Comparison of ENCODE assay signal across 13 cellular contexts in the genomic region with DNA sequence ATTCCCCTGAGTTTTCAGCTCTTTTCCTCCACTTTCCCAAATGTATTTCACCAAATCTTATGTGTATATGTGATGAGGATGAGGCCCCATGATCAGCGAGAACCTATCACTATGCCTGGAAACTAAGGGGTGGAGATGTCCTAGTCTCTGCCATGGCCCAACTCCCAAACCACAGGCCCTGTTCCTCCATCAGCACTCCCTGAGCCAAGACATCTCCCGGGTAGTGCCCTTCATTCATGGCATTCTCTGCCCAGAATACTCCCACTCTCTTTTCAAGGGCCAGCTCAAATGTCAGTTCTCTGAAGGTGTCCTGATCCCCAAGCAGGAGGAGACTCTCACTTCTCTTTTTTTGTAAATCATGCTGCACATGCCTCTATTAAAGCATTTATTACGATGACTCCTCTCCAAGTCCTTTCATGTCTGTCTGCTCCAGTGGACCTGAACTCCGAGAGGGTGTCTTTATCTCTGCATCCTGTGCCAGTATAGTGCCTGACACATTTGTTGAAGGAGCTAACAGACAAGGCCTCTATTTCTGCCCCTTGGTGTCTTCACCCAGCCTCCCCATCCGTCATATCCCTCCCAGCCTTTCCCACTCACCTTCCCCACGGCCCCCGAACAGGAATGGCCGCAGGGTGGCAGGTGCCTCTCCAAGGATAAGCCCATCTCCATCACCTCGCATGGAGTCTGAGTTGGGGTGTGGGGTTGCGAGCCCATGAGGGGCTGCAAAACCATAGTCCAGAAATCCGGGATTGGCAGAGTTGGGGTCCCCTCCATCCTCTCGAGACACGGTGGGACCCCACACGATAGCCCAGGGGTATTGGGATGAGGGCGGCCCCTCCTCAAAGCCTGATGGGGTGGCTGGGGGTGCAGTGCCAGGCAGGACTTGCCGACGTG. TPM values are rescaled to one million over a fixed set of nuclear protein-coding genes. Genes with fewer than 3 reads are reported as not detected.
DNase-seq lines count a peak whose midpoint lies in the region; ATAC-seq, FAIRE-seq and TF ChIP-seq lines count a peak whose summit lies in the region.
"Had no signal": no experiment of that assay in that cellular context is flagged by ENCODE, and none has a peak within 500 bp of the region (broad histone marks: within the 10 kb centered on the region; RNA-seq: fewer than 3 reads in every experiment).

No MANE protein-coding gene starts in this region.

- H3K79me1 ChIP-seq in neuronal stem cell (ENCODE audit: low read depth, low read length), result peaks cover 20% of the 10 kb centered on the region

- H2AFZ ChIP-seq in astrocyte (ENCODE audit: low read depth, low read length) (no peak overlapping the region), neuronal stem cell (ENCODE audit: low read length) (no peak overlapping the region)

- no CpG with 5 or more reads among the region's 17 CpGs for WGBS in neuronal stem cell (ENCODE audit: extremely low coverage in 2 of 2, insufficient read length in 2 of 2, insufficient replicate concordance in 1 of 2), 2 donors

- no peak for TF ChIP-seq POLR2A in GM12892 (IDR thresholded peaks at IDR 0.05; ENCODE audit: low read depth, low read length)

- H3K27ac Mint-ChIP-seq in astrocyte (ENCODE audit: unreplicated experiment), result peak overlapping the region; percentile 36

- peaks cover 17% of the 10 kb centered on the region for H3K27me3 Mint-ChIP-seq in astrocyte (ENCODE audit: low read depth, unreplicated experiment)

- no peak overlapping the region for H3K4me2 ChIP-seq in astrocyte (ENCODE audit: low read length)
- H3K4me2 ChIP-seq in neuronal stem cell (ENCODE audit: insufficient read depth, low read length, poor library complexity, severe bottlenecking), result no peak overlapping the region

- no peak for TF ChIP-seq CTCF in astrocyte (IDR thresholded peaks at IDR 0.05; ENCODE audit: insufficient read depth, low read depth, low read length)

- no peak overlapping the region for H2BK15ac ChIP-seq in neuronal stem cell (ENCODE audit: low read length)

- H3K23ac ChIP-seq in neuronal stem cell (ENCODE audit: low read depth, low read length, poor library complexity), result no peak overlapping the region

- H2BK12ac ChIP-seq in neuronal stem cell (ENCODE audit: low read length), result no peak overlapping the region

- no peak overlapping the region for H3K4ac ChIP-seq in neuronal stem cell (ENCODE audit: low read length)

- H3K9ac ChIP-seq in astrocyte (ENCODE audit: low read length) (no peak overlapping the region), neuronal stem cell (ENCODE audit: low read depth, low read length, poor library complexity) (no peak overlapping the region)

- H3K4me1 Mint-ChIP-seq in astrocyte (ENCODE audit: low read depth, unreplicated experiment), result peaks cover 22% of the 10 kb centered on the region

- H3K4me3 Mint-ChIP-seq in astrocyte (ENCODE audit: unreplicated experiment), result peak overlapping the region; percentile 43

- no peak overlapping the region for H4K91ac ChIP-seq in neuronal stem cell (ENCODE audit: low read depth, low read length, poor library complexity)

- peaks cover 34% of the 10 kb centered on the region for H3K27me3 ChIP-seq in MG63
- H3K27me3 ChIP-seq in astrocyte (ENCODE audit: insufficient read depth, low read length), result peaks cover 20% of the 10 kb centered on the region
- H3K27me3 ChIP-seq in neuronal stem cell (ENCODE audit: control insufficient read depth in 3 of 3, insufficient read depth in 3 of 3, low read depth in 1 of 3, low read length in 3 of 3), result peaks cover 0 to 10% (median 7%) of the 10 kb centered on the region in 3 experiments

- FAIRE-seq in GM12892 (lab: Jason Lieb, UNC), result peak; percentile 51
- no peak for FAIRE-seq in astrocyte (lab: Jason Lieb, UNC)

- ATAC-seq in HG03196 (IDR thresholded peaks at IDR 0.05; ENCODE audit: unreplicated experiment), result no peak

- H3K4me1 ChIP-seq in astrocyte (ENCODE audit: insufficient read depth, low read length) (peaks cover 5% of the 10 kb centered on the region), neuronal stem cell (ENCODE audit: control insufficient read depth in 2 of 2, insufficient read depth in 1 of 2, low read depth in 1 of 2, low read length in 2 of 2) (peaks cover 11 to 18% of the 10 kb centered on the region in 2 donors)

- H4K20me1 ChIP-seq in astrocyte (ENCODE audit: insufficient read depth, low read length), result no peaks in the 10 kb centered on the region

- DNase-seq in GM12892 (ENCODE audit: insufficient read length) (no peak), MG63 (peak; percentile 20), astrocyte (ENCODE audit: low read depth) (no peak), neuronal stem cell (ENCODE audit: low spot score) (no peak), AG08396 (ENCODE audit: low spot score) (no peak), nucleus accumbens (lab: John Stamatoyannopoulos, UW) (no peak), NCI-H2171 (lab: John Stamatoyannopoulos, UW) (no peak)
- DNase-seq: activated CD8-positive, alpha-beta memory T cell treated with anti-CD3 and anti-CD28 coated beads, Interleukin-2, amount 50 U/mL, for 48 hours had no signal

- H3K18ac ChIP-seq in neuronal stem cell (ENCODE audit: low read length), result no peak overlapping the region

- H3K9me3 Mint-ChIP-seq in astrocyte (ENCODE audit: unreplicated experiment), result no peaks in the 10 kb centered on the region

- H2BK5ac ChIP-seq in neuronal stem cell (ENCODE audit: low read length), result peak overlapping the region; percentile 49

- no peak overlapping the region for H3K27ac ChIP-seq in astrocyte (ENCODE audit: low read depth, low read length)
- H3K27ac ChIP-seq in neuronal stem cell (replicated peaks; ENCODE audit: low read length), result no peak overlapping the region
- H3K27ac ChIP-seq: C4-2B, tibial nerve had no signal

- peaks cover 6% of the 10 kb centered on the region for H3K36me3 Mint-ChIP-seq in astrocyte (ENCODE audit: low read depth, unreplicated experiment)

- H4K8ac ChIP-seq in neuronal stem cell (ENCODE audit: low read depth, low read length), result no peak overlapping the region

- peak overlapping the region; percentile 64 for H2AK5ac ChIP-seq in neuronal stem cell (ENCODE audit: low read depth, low read length)

- H3K36me3 ChIP-seq in MG63 (no peaks in the 10 kb centered on the region), astrocyte (ENCODE audit: insufficient read depth, low read length) (no peaks in the 10 kb centered on the region), neuronal stem cell (replicated peaks in 1 of 2; ENCODE audit: control insufficient read depth in 2 of 2, insufficient read depth in 2 of 2, low read length in 2 of 2) (peaks cover 15 to 24% of the 10 kb centered on the region in 2 donors)
- H3K36me3 ChIP-seq: tibial nerve had no signal

- H3K4me3 ChIP-seq in MG63 (no peak overlapping the region), astrocyte (ENCODE audit: insufficient read depth, low read depth, low read length) (no peak overlapping the region), neuronal stem cell (ENCODE audit: low read length in 2 of 2) (no peak overlapping the region)
- H3K4me3 ChIP-seq: tibial nerve had no signal

- no peaks in the 10 kb centered on the region for H3K9me3 ChIP-seq in MG63
- H3K9me3 ChIP-seq in astrocyte (ENCODE audit: insufficient read depth, low read depth, low read length), result no peaks in the 10 kb centered on the region
- no peaks in the 10 kb centered on the region for H3K9me3 ChIP-seq in neuronal stem cell (replicated peaks in 1 of 2; ENCODE audit: control insufficient read depth in 2 of 2, insufficient read depth in 1 of 2, low read depth in 1 of 2, low read length in 2 of 2)
- H3K9me3 ChIP-seq: tibial nerve had no signal

- no peak overlapping the region for H3K14ac ChIP-seq in neuronal stem cell (ENCODE audit: low read length)

- H2BK120ac ChIP-seq in neuronal stem cell (ENCODE audit: low read depth, low read length), result no peak overlapping the region

- no peaks in the 10 kb centered on the region for H3K79me2 ChIP-seq in astrocyte (ENCODE audit: insufficient read depth, low read length)

RNA-seq across cellular contexts. Expression of gene PIANP, which starts 3.7 kb away (rescaled TPM):
- 0.30 TPM for polyA plus RNA-seq in GM12892 (2012; ENCODE audit: missing spikeins)
- not detected in 2 replicates for total RNA-seq in MG63 (2014; rRNA removed; shearing (Covaris generic); ENCODE audit: low replicate concordance)
- total RNA-seq in astrocyte, result 3.1 and 3.6 TPM in 2 replicates
- 30.7 TPM for polyA plus RNA-seq in neuronal stem cell (2013, experiment 1 of 2)
- polyA plus RNA-seq in neuronal stem cell (2013, experiment 2 of 2), result 30.4 TPM
- total RNA-seq: pulmonary artery endothelial cell had no signal

RNA-seq across cellular contexts. Expression of gene ZNF384, which starts 7.8 kb away (rescaled TPM):
- polyA plus RNA-seq in GM12892 (2012; ENCODE audit: missing spikeins), result 34.4 TPM
- 9.3 and 21.9 TPM in 2 replicates for total RNA-seq in MG63 (2014; rRNA removed; shearing (Covaris generic); ENCODE audit: low replicate concordance)
- 48.9 and 50.6 TPM in 2 replicates for total RNA-seq in astrocyte
- 57.1 TPM for polyA plus RNA-seq in neuronal stem cell (2013, experiment 1 of 2)
- 53.1 TPM for polyA plus RNA-seq in neuronal stem cell (2013, experiment 2 of 2)

RNA-seq across cellular contexts. Expression of gene COPS7A, which starts 26.9 kb away (rescaled TPM):
- 37.3 TPM for polyA plus RNA-seq in GM12892 (2012; ENCODE audit: missing spikeins)
- total RNA-seq in MG63 (2014; rRNA removed; shearing (Covaris generic); ENCODE audit: low replicate concordance), result 91.3 and 125 TPM in 2 replicates
- 47.3 and 51.5 TPM in 2 replicates for total RNA-seq in astrocyte
- 24.4 TPM for polyA plus RNA-seq in neuronal stem cell (2013, experiment 1 of 2)
- 23.7 TPM for polyA plus RNA-seq in neuronal stem cell (2013, experiment 2 of 2)

RNA-seq across cellular contexts. Expression of gene ING4, which starts 34.0 kb away (rescaled TPM):
- polyA plus RNA-seq in GM12892 (2012; ENCODE audit: missing spikeins), result 36.2 TPM
- 30.1 and 33.1 TPM in 2 replicates for total RNA-seq in MG63 (2014; rRNA removed; shearing (Covaris generic); ENCODE audit: low replicate concordance)
- total RNA-seq in astrocyte, result 30.9 and 34.8 TPM in 2 replicates
- polyA plus RNA-seq in neuronal stem cell (2013, experiment 1 of 2), result 81.5 TPM
- 78.5 TPM for polyA plus RNA-seq in neuronal stem cell (2013, experiment 2 of 2)

RNA-seq across cellular contexts. Expression of gene ACRBP, which starts 49.7 kb away (rescaled TPM):
- 2.1 TPM for polyA plus RNA-seq in GM12892 (2012; ENCODE audit: missing spikeins)
- total RNA-seq in MG63 (2014; rRNA removed; shearing (Covaris generic); ENCODE audit: low replicate concordance), result not detected in 2 replicates
- total RNA-seq in astrocyte, result 0.54 and 0.60 TPM in 2 replicates
- polyA plus RNA-seq in neuronal stem cell (2013, experiment 1 of 2), result 3.4 TPM
- polyA plus RNA-seq in neuronal stem cell (2013, experiment 2 of 2), result 2.5 TPM
- total RNA-seq: M059J had no signal
